ENCODE assay signal across 9 cellular contexts in genomic region chr15:62648954-62649353, GRCh38.
DNase-seq lines count a peak whose midpoint lies in the region; ATAC-seq and TF ChIP-seq lines count a peak whose summit lies in the region.
"Had no signal": no experiment of that assay in that cellular context is flagged by ENCODE, and none has a peak within 500 bp of the region (broad histone marks: within the 10 kb centered on the region; RNA-seq: fewer than 3 reads in every experiment).

No MANE protein-coding gene starts in this region.

- no peaks in the 10 kb centered on the region for H3K36me3 ChIP-seq in CD8-positive, alpha-beta memory T cell (ENCODE audit: insufficient read depth, low read length)

- CTCF ChIA-PET in CD8-positive, alpha-beta memory T cell (lab: Charles Lee) = no interaction called here

- in situ Hi-C loops in GM13976 (cut with MboI; ENCODE audit: low sequenced_read_pairs, unreplicated experiment) = no loop called here

- no peak overlapping the region for H3K27ac Mint-ChIP-seq in stimulated activated naive B cell treated with anti-CD40 and anti-IgM and Interleukin-4, amounts not matched to agents 10 μg/mL and 1 μg/mL and 100 μg/mL, for 72 hours
- H3K27ac Mint-ChIP-seq in CD8-positive, alpha-beta memory T cell = no peak overlapping the region
- no peak overlapping the region for H3K27ac Mint-ChIP-seq in activated naive CD4-positive, alpha-beta T cell treated with anti-CD3 and anti-CD28 coated beads, Interleukin-2, amount 50 U/mL, for 72 hours

- TF ChIP-seq CTCF in GM13976 (IDR thresholded peaks at IDR 0.05; ENCODE audit: borderline replicate concordance, control extremely low read depth, extremely low read depth, insufficient read depth, missing control alignments) = peak; percentile 27

- DNase-seq in GM13976 (ENCODE audit: low spot score) (no peak), NCI-H748 treated with DMSO at 0.1 percent for 48 hours (lab: John Stamatoyannopoulos, UW) (peak; percentile 4), erythroblast (lab: John Stamatoyannopoulos, UW) (peak; percentile 38 to 52)
- no peak for DNase-seq in stimulated activated naive B cell treated with anti-CD40 and anti-IgM and Interleukin-4, amounts not matched to agents 10 μg/mL and 1 μg/mL and 100 μg/mL, for 72 hours
- DNase-seq in stimulated activated naive CD4-positive, alpha-beta T cell treated with Interleukin-2 at 50 U/mL for 16 hours (lab: John Stamatoyannopoulos, UW) = no peak
- DNase-seq in CD8-positive, alpha-beta memory T cell = no peak
- DNase-seq in activated naive CD4-positive, alpha-beta T cell treated with anti-CD3 and anti-CD28 coated beads, Interleukin-2, amount 50 U/mL, for 72 hours (ENCODE audit: low spot score in 2 of 2) = no peak

- POLR2A ChIA-PET in CD8-positive, alpha-beta memory T cell (lab: Charles Lee) = no interaction called here

- no peak overlapping the region for H3K27ac ChIP-seq in CD8-positive, alpha-beta memory T cell (ENCODE audit: low read depth, low read length)
- H3K27ac ChIP-seq: RWPE1 had no signal

- no peak for TF ChIP-seq POLR2A in erythroblast (IDR thresholded peaks at IDR 0.05; ENCODE audit: low read length)

- peak; percentile 12 to 52 for ATAC-seq in stimulated activated naive B cell treated with anti-CD40 and anti-IgM and Interleukin-4, amounts not matched to agents 10 μg/mL and 1 μg/mL and 100 μg/mL, for 72 hours (replicated peaks)
- no peak for ATAC-seq in activated naive CD4-positive, alpha-beta T cell treated with anti-CD3 and anti-CD28 coated beads, Interleukin-2, amount 50 U/mL, for 72 hours
- ATAC-seq: sciatic nerve had no signal

- no peaks in the 10 kb centered on the region for H3K27me3 ChIP-seq in CD8-positive, alpha-beta memory T cell (ENCODE audit: insufficient read depth, low read length, poor library complexity, severe bottlenecking)

- H3K4me1 Mint-ChIP-seq in stimulated activated naive B cell treated with anti-CD40 and anti-IgM and Interleukin-4, amounts not matched to agents 10 μg/mL and 1 μg/mL and 100 μg/mL, for 72 hours = peaks cover 0 to 5% of the 10 kb centered on the region in 2 donors
- no peaks in the 10 kb centered on the region for H3K4me1 Mint-ChIP-seq in CD8-positive, alpha-beta memory T cell

- H3K36me3 Mint-ChIP-seq in stimulated activated naive B cell treated with anti-CD40 and anti-IgM and Interleukin-4, amounts not matched to agents 10 μg/mL and 1 μg/mL and 100 μg/mL, for 72 hours = no peaks in the 10 kb centered on the region
- peaks cover 0 to 10% (median 0%) of the 10 kb centered on the region in 3 donors for H3K36me3 Mint-ChIP-seq in CD8-positive, alpha-beta memory T cell
- no peaks in the 10 kb centered on the region for H3K36me3 Mint-ChIP-seq in activated naive CD4-positive, alpha-beta T cell treated with anti-CD3 and anti-CD28 coated beads, Interleukin-2, amount 50 U/mL, for 72 hours

- H3K9me3 ChIP-seq in CD8-positive, alpha-beta memory T cell (ENCODE audit: low read length) = no peaks in the 10 kb centered on the region

- H3K4me3 Mint-ChIP-seq in stimulated activated naive B cell treated with anti-CD40 and anti-IgM and Interleukin-4, amounts not matched to agents 10 μg/mL and 1 μg/mL and 100 μg/mL, for 72 hours = no peak overlapping the region
- no peak overlapping the region for H3K4me3 Mint-ChIP-seq in CD8-positive, alpha-beta memory T cell

- H3K27me3 Mint-ChIP-seq in stimulated activated naive B cell treated with anti-CD40 and anti-IgM and Interleukin-4, amounts not matched to agents 10 μg/mL and 1 μg/mL and 100 μg/mL, for 72 hours = peaks cover 0 to 6% of the 10 kb centered on the region in 2 donors
- peaks cover 0 to 18% of the 10 kb centered on the region in 2 donors for H3K27me3 Mint-ChIP-seq in CD8-positive, alpha-beta memory T cell

- no peak overlapping the region for H3K4me3 ChIP-seq in CD8-positive, alpha-beta memory T cell (ENCODE audit: low read length)

- no peaks in the 10 kb centered on the region for H3K4me1 ChIP-seq in CD8-positive, alpha-beta memory T cell (ENCODE audit: insufficient read depth, low read length)

- H3K9me3 Mint-ChIP-seq in stimulated activated naive B cell treated with anti-CD40 and anti-IgM and Interleukin-4, amounts not matched to agents 10 μg/mL and 1 μg/mL and 100 μg/mL, for 72 hours = no peaks in the 10 kb centered on the region
- no peaks in the 10 kb centered on the region for H3K9me3 Mint-ChIP-seq in CD8-positive, alpha-beta memory T cell
- H3K9me3 Mint-ChIP-seq in activated naive CD4-positive, alpha-beta T cell treated with anti-CD3 and anti-CD28 coated beads, Interleukin-2, amount 50 U/mL, for 72 hours = no peaks in the 10 kb centered on the region

Comparison
In these comparisons a context has a peak if more than half of its experiments do, and no peak if none do; other contexts are left out.
1. DNase-seq: peak in NCI-H748 treated with DMSO at 0.1 percent for 48 hours (single experiment) and erythroblast (2 of 2); none in GM13976 (single experiment), stimulated activated naive B cell treated with anti-CD40 and anti-IgM and Interleukin-4, amounts not matched to agents 10 μg/mL and 1 μg/mL and 100 μg/mL, for 72 hours (single experiment), stimulated activated naive CD4-positive, alpha-beta T cell treated with Interleukin-2 at 50 U/mL for 16 hours (single experiment), CD8-positive, alpha-beta memory T cell (0 of 5) and activated naive CD4-positive, alpha-beta T cell treated with anti-CD3 and anti-CD28 coated beads, Interleukin-2, amount 50 U/mL, for 72 hours (0 of 2).
2. ATAC-seq: peak in stimulated activated naive B cell treated with anti-CD40 and anti-IgM and Interleukin-4, amounts not matched to agents 10 μg/mL and 1 μg/mL and 100 μg/mL, for 72 hours (2 of 2); none in activated naive CD4-positive, alpha-beta T cell treated with anti-CD3 and anti-CD28 coated beads, Interleukin-2, amount 50 U/mL, for 72 hours (0 of 2).